ENCODE assay signal across 29 cellular contexts in genomic region chr1:86875722-86876121, GRCh38.
"Had no signal": no experiment of that assay in that cellular context is flagged by ENCODE, and none has a peak within 500 bp of the region (broad histone marks: within the 10 kb centered on the region; RNA-seq: fewer than 3 reads in every experiment).

No MANE protein-coding gene starts in this region.

- H3K27me3 ChIP-seq: ascending aorta, brain microvascular endothelial cell, gastroesophageal sphincter, hepatocyte, ovary, vagina had no signal

- ATAC-seq: activated CD8-positive, alpha-beta T cell treated with anti-CD3 and anti-CD28 coated beads for 36 hours; gastroesophageal sphincter; left colon; sciatic nerve; stimulated activated effector memory CD8-positive, alpha-beta T cell treated with anti-CD3 and anti-CD28 coated beads, Interleukin-12 subunit alpha, Interleukin-12 subunit beta, amount 100 ng/mL, for 72 hours; stimulated activated naive CD8-positive, alpha-beta T cell treated with anti-CD3 and anti-CD28 coated beads, Interleukin-15, amount 100 ng/mL, for 72 hours; T-helper 17 cell; WTC11 had no signal

- H3K4me3 ChIP-seq: ascending aorta, gastroesophageal sphincter, hepatocyte, ovary, skin epidermis, vagina had no signal

- H2AFZ ChIP-seq: hepatocyte had no signal

- DNase-seq: activated CD4-positive, alpha-beta T cell treated with anti-CD3 and anti-CD28 coated beads, Interleukin-2, amount 50 U/mL, for 1 hour; activated CD8-positive, alpha-beta T cell treated with anti-CD3 and anti-CD28 coated beads for 36 hours; activated naive CD4-positive, alpha-beta T cell treated with Interleukin-2 at 50 U/mL for 16 hours; activated naive CD8-positive, alpha-beta T cell treated with anti-CD3 and anti-CD28 coated beads, Interleukin-2, amount 10 ng/mL, durations not matched to agents 7 days and 5 days; activated T-cell treated with anti-CD3 and anti-CD28 coated beads, Interleukin-2, amount 50 U/mL, for 48 hours; brain microvascular endothelial cell; kidney; left colon; mammary epithelial cell; naive B cell; ovary; stimulated activated CD4-positive, alpha-beta T cell treated with anti-CD3 and anti-CD28 coated beads, Interleukin-12 subunit alpha, Interleukin-12 subunit beta, amount 100 ng/mL, for 4 hours; stimulated activated CD4-positive, alpha-beta T cell treated with anti-CD3 and anti-CD28 coated beads, Interleukin-4, amount 100 ng/mL, for 24 hours; stimulated activated naive CD8-positive, alpha-beta T cell treated with anti-CD3 and anti-CD28 coated beads, Interleukin-15, amount 100 ng/mL, for 72 hours; substantia nigra; T-helper 17 cell; T1000 had no signal

- H3K27ac ChIP-seq: ascending aorta, brain microvascular endothelial cell, gastroesophageal sphincter, hepatocyte, ovary, skin epidermis, vagina had no signal

- FAIRE-seq: endothelial cell of umbilical vein, kidney had no signal

- H3K4me1 ChIP-seq: ascending aorta, gastroesophageal sphincter, vagina had no signal

- H3K27me3 Mint-ChIP-seq: activated CD8-positive, alpha-beta T cell treated with anti-CD3 and anti-CD28 coated beads for 36 hours; activated naive CD8-positive, alpha-beta T cell treated with anti-CD3 and anti-CD28 coated beads, Interleukin-2, amount 10 ng/mL, durations not matched to agents 7 days and 5 days; naive B cell; progenitor cell of endocrine pancreas; stimulated activated naive CD8-positive, alpha-beta T cell treated with anti-CD3 and anti-CD28 coated beads, Interleukin-15, amount 100 ng/mL, for 72 hours; T-helper 17 cell; type B pancreatic cell had no signal

- H3K36me3 ChIP-seq: brain microvascular endothelial cell, ovary had no signal

- H3K9me3 ChIP-seq: ascending aorta, gastroesophageal sphincter, ovary, vagina had no signal

- H3K4me3 Mint-ChIP-seq: activated CD8-positive, alpha-beta T cell treated with anti-CD3 and anti-CD28 coated beads for 36 hours; activated naive CD8-positive, alpha-beta T cell treated with anti-CD3 and anti-CD28 coated beads, Interleukin-2, amount 10 ng/mL, durations not matched to agents 7 days and 5 days; mesothelial cell of epicardium; naive B cell; stimulated activated effector memory CD8-positive, alpha-beta T cell treated with anti-CD3 and anti-CD28 coated beads, Interleukin-12 subunit alpha, Interleukin-12 subunit beta, amount 100 ng/mL, for 72 hours; stimulated activated naive CD8-positive, alpha-beta T cell treated with anti-CD3 and anti-CD28 coated beads, Interleukin-15, amount 100 ng/mL, for 72 hours; T-helper 17 cell; type B pancreatic cell; WTC11 had no signal

- H3K4me1 Mint-ChIP-seq: activated naive CD8-positive, alpha-beta T cell treated with anti-CD3 and anti-CD28 coated beads, Interleukin-2, amount 10 ng/mL, durations not matched to agents 7 days and 5 days; mesothelial cell of epicardium; stimulated activated effector memory CD8-positive, alpha-beta T cell treated with anti-CD3 and anti-CD28 coated beads, Interleukin-12 subunit alpha, Interleukin-12 subunit beta, amount 100 ng/mL, for 72 hours; stimulated activated naive CD8-positive, alpha-beta T cell treated with anti-CD3 and anti-CD28 coated beads, Interleukin-15, amount 100 ng/mL, for 72 hours had no signal

- H3K27ac Mint-ChIP-seq: activated CD8-positive, alpha-beta T cell treated with anti-CD3 and anti-CD28 coated beads for 36 hours; activated naive CD8-positive, alpha-beta T cell treated with anti-CD3 and anti-CD28 coated beads, Interleukin-2, amount 10 ng/mL, durations not matched to agents 7 days and 5 days; mesothelial cell of epicardium; progenitor cell of endocrine pancreas; stimulated activated effector memory CD8-positive, alpha-beta T cell treated with anti-CD3 and anti-CD28 coated beads, Interleukin-12 subunit alpha, Interleukin-12 subunit beta, amount 100 ng/mL, for 72 hours; type B pancreatic cell; WTC11 had no signal

- H3K9me3 Mint-ChIP-seq: activated CD8-positive, alpha-beta T cell treated with anti-CD3 and anti-CD28 coated beads for 36 hours; activated naive CD8-positive, alpha-beta T cell treated with anti-CD3 and anti-CD28 coated beads, Interleukin-2, amount 10 ng/mL, durations not matched to agents 7 days and 5 days; mesothelial cell of epicardium; naive B cell; stimulated activated effector memory CD8-positive, alpha-beta T cell treated with anti-CD3 and anti-CD28 coated beads, Interleukin-12 subunit alpha, Interleukin-12 subunit beta, amount 100 ng/mL, for 72 hours; stimulated activated naive CD8-positive, alpha-beta T cell treated with anti-CD3 and anti-CD28 coated beads, Interleukin-15, amount 100 ng/mL, for 72 hours; type B pancreatic cell; WTC11 had no signal

- H3K4me2 ChIP-seq: hepatocyte had no signal
